Comparison of ENCODE assay signal across 23 cellular contexts in the genomic region with DNA sequence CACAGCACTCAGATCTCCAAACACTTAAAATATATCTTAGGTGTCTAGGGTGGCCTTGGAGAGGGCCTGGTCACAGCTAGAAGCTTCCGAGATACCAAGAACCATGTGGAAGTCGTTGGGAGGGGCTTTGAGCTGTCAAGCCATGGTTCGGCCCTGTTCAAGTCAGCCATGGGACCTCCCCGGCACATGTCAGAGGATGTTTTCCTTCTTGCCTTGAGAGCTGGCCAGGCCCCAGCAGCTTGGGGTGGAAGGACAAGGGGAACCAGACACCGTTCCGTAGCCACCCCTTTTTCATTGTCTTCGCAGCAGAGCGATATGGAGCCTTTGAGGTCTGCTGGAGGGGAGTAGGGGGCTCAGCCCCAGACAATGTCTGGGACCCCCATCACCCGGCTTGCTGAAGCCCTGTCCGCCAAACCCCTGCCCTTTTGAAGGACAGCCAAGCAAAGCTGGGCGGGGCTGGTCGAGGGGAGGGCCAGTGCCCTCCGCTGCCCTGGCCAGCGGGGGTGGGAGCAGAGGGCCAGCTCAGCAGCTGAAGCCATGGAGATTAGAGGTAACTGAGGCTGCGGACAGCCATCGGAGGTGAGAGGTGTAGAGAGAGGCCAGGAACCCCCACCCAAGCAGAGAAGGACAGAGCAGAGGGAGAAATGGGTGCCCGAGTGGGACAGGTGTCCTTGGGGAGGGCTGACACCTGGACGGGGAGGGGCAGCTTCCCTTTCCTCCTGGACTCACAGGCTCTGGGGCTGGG. TPM values are rescaled to one million over a fixed set of nuclear protein-coding genes. Genes with fewer than 3 reads are reported as not detected.
DNase-seq lines count a peak whose midpoint lies in the region; ATAC-seq, FAIRE-seq and TF ChIP-seq lines count a peak whose summit lies in the region.
"Had no signal": no experiment of that assay in that cellular context is flagged by ENCODE, and none has a peak within 500 bp of the region (broad histone marks: within the 10 kb centered on the region; RNA-seq: fewer than 3 reads in every experiment).

No MANE protein-coding gene starts in this region.

- DNase-seq in SK-N-SH, result peak; percentile 14
- DNase-seq in NCI-H2196 treated with DMSO at 0.1 percent for 48 hours (lab: John Stamatoyannopoulos, UW; ENCODE audit: unreplicated experiment), result peak; percentile 63
- peak; percentile 35 for DNase-seq in mucosa of gallbladder (ENCODE audit: low spot score)
- DNase-seq in upper lobe of left lung, result peak in 1 of 2 donors; percentile 31
- DNase-seq in H54 (ENCODE audit: insufficient read length, low spot score), result no peak
- DNase-seq in T-helper 1 cell, result no peak
- DNase-seq: activated CD4-positive, alpha-beta T cell treated with anti-CD3 and anti-CD28 coated beads, Interleukin-2, amount 10 ng/mL, durations not matched to agents 24 days and 14 days; BE2C; midbrain; retina; stimulated activated naive CD4-positive, alpha-beta T cell treated with Interleukin-2 at 50 U/mL for 16 hours; transverse colon had no signal

- no peaks in the 10 kb centered on the region for H3K36me3 ChIP-seq in SK-N-SH (replicated peaks in 1 of 2; ENCODE audit: control insufficient read depth in 1 of 2, insufficient read depth in 2 of 2, low read length in 1 of 2)
- H3K36me3 ChIP-seq in upper lobe of left lung, result no peaks in the 10 kb centered on the region
- H3K36me3 ChIP-seq: BE2C, transverse colon had no signal

- no peak for TF ChIP-seq RAD21 in SK-N-SH (IDR thresholded peaks at IDR 0.05; ENCODE audit: low read length)

- H4K20me1 ChIP-seq in SK-N-SH (ENCODE audit: insufficient read depth), result no peaks in the 10 kb centered on the region

- 19% methylated on average over 5 of the region's 18 CpGs for WGBS in SK-N-SH (ENCODE audit: low lambda C conversion rate)
- 47 to 72% methylated on average over 15 to 18 of the region's 18 CpGs for WGBS in upper lobe of left lung, 2 donors

- no peak overlapping the region for H2AFZ ChIP-seq in SK-N-SH (ENCODE audit: low read depth)

- TF ChIP-seq EP300 in SK-N-SH (IDR thresholded peaks at IDR 0.05; ENCODE audit: borderline replicate concordance in 1 of 2, low read depth in 1 of 2, low read length in 1 of 2) (no peak), upper lobe of left lung (IDR thresholded peaks at IDR 0.05) (no peak)

- H3K79me2 ChIP-seq in SK-N-SH (ENCODE audit: insufficient read depth), result no peaks in the 10 kb centered on the region

- no peak overlapping the region for H3K9ac ChIP-seq in SK-N-SH

- H3K4me2 ChIP-seq in SK-N-SH, result no peak overlapping the region
- H3K4me2 ChIP-seq: GM23338 had no signal

- TF ChIP-seq POLR2A in upper lobe of left lung (IDR thresholded peaks at IDR 0.05) (no peak), H54 (IDR thresholded peaks at IDR 0.05; ENCODE audit: low read depth, low read length) (no peak)

- H3K9me2 ChIP-seq in SK-N-SH, result no peaks in the 10 kb centered on the region

- H3F3A ChIP-seq in SK-N-SH (replicated peaks; ENCODE audit: insufficient read depth), result no peaks in the 10 kb centered on the region

- H3K27ac ChIP-seq in SK-N-SH (ENCODE audit: low read depth in 2 of 2, low read length in 1 of 2) (no peak overlapping the region), upper lobe of left lung (peak overlapping the region in 2 of 4 donors; percentile 44 to 69)
- H3K27ac ChIP-seq: transverse colon had no signal

- CTCF ChIA-PET in SK-N-SH (lab: Yijun Ruan, JAX), result no interaction called here

- no peaks in the 10 kb centered on the region for H3K4me1 ChIP-seq in SK-N-SH (ENCODE audit: control insufficient read depth in 1 of 2, insufficient read depth in 2 of 2, low read depth in 1 of 2, low read length in 1 of 2)
- H3K4me1 ChIP-seq in upper lobe of left lung, result peaks cover 0 to 3% (median 0%) of the 10 kb centered on the region in 4 donors
- H3K4me1 ChIP-seq: BE2C, transverse colon had no signal

- H3K4me3 ChIP-seq in SK-N-SH (ENCODE audit: low read depth in 2 of 2, low read length in 1 of 2), result no peak overlapping the region
- peak overlapping the region in 3 of 4 donors; percentile 13 to 29 (median 23) for H3K4me3 ChIP-seq in upper lobe of left lung
- H3K4me3 ChIP-seq: GM23338, transverse colon had no signal

- ATAC-seq in SK-N-SH treated with all-trans-retinoic acid at 6 μM for 48 hours, result no peak
- no peak for ATAC-seq in upper lobe of left lung (ENCODE audit: low FRiP score in 2 of 2)
- no peak for ATAC-seq in GM19452 (IDR thresholded peaks at IDR 0.05; ENCODE audit: unreplicated experiment)

- H3K27me3 ChIP-seq in SK-N-SH (ENCODE audit: insufficient read depth), result peaks cover 80% of the 10 kb centered on the region
- H3K27me3 ChIP-seq in upper lobe of left lung, result peaks cover 0 to 5% (median 2%) of the 10 kb centered on the region in 4 donors

- POLR2A ChIA-PET in SK-N-SH (lab: Yijun Ruan, JAX), result no interaction called here

- no peak for FAIRE-seq in H54 (lab: Jason Lieb, UNC)
- FAIRE-seq: A204.1, D721Med, frontal cortex, G401.6, HTR-8/SVneo had no signal

- no peaks in the 10 kb centered on the region for H3K9me3 ChIP-seq in SK-N-SH
- no peaks in the 10 kb centered on the region for H3K9me3 ChIP-seq in upper lobe of left lung
- H3K9me3 ChIP-seq: BE2C, transverse colon had no signal

- no peak for TF ChIP-seq CTCF in SK-N-SH (IDR thresholded peaks at IDR 0.05)
- no peak for TF ChIP-seq CTCF in upper lobe of left lung (IDR thresholded peaks at IDR 0.05)

TF ChIP-seq in SK-N-SH, 30 proteins besides CTCF, POLR2A, EP300 and RAD21 (continues in another document):
- no peak for TF ChIP-seq POLR2AphosphoS5 (IDR thresholded peaks at IDR 0.05; ENCODE audit: low read depth, low read length)
- TF ChIP-seq, protein P1, sequence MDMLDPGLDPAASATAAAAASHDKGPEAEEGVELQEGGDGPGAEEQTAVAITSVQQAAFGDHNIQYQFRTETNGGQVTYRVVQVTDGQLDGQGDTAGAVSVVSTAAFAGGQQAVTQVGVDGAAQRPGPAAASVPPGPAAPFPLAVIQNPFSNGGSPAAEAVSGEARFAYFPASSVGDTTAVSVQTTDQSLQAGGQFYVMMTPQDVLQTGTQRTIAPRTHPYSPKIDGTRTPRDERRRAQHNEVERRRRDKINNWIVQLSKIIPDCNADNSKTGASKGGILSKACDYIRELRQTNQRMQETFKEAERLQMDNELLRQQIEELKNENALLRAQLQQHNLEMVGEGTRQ (IDR thresholded peaks at IDR 0.05; ENCODE audit: borderline replicate concordance, low read depth, low read length), result no peak
- TF ChIP-seq CHD2 (IDR thresholded peaks at IDR 0.05; ENCODE audit: low read length, partially characterized antibody), result no peak
- no peak for TF ChIP-seq TAF1 (IDR thresholded peaks at IDR 0.05; ENCODE audit: borderline replicate concordance, low read depth, low read length)
- TF ChIP-seq GATA2 (CRISPR knock-in tag; IDR thresholded peaks at IDR 0.05), result no peak

TF ChIP-seq in SK-N-SH treated with all-trans-retinoic acid at 6 μM for 48 hours, 23 proteins besides CTCF, POLR2A, EP300 and RAD21 (continues in another document):
- no peak for TF ChIP-seq ZFP30 (CRISPR knock-in tag; IDR thresholded peaks at IDR 0.05)
- TF ChIP-seq, protein P2, sequence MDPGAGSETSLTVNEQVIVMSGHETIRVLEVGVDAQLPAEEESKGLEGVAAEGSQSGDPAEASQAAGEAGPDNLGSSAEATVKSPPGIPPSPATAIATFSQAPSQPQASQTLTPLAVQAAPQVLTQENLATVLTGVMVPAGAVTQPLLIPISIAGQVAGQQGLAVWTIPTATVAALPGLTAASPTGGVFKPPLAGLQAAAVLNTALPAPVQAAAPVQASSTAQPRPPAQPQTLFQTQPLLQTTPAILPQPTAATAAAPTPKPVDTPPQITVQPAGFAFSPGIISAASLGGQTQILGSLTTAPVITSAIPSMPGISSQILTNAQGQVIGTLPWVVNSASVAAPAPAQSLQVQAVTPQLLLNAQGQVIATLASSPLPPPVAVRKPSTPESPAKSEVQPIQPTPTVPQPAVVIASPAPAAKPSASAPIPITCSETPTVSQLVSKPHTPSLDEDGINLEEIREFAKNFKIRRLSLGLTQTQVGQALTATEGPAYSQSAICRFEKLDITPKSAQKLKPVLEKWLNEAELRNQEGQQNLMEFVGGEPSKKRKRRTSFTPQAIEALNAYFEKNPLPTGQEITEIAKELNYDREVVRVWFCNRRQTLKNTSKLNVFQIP (CRISPR knock-in tag; IDR thresholded peaks at IDR 0.05; ENCODE audit: borderline replicate concordance, low read depth), result no peak
- no peak for TF ChIP-seq RARB (CRISPR knock-in tag; IDR thresholded peaks at IDR 0.05)
- TF ChIP-seq BACH2 (CRISPR knock-in tag; IDR thresholded peaks at IDR 0.05; ENCODE audit: borderline replicate concordance), result no peak

RNA-seq across cellular contexts. Expression of a gene that starts 0.4 kb away (rescaled TPM):
- polyA plus RNA-seq in SK-N-SH (2012; rRNA removed), result not detected in 2 replicates
- polyA plus RNA-seq in SK-N-SH (2012; cell fraction: cytosol; rRNA removed), result not detected in 2 replicates
- not detected in 2 replicates for polyA plus RNA-seq in SK-N-SH (2012; cell fraction: nucleus; rRNA removed)
- total RNA-seq in mucosa of gallbladder, result 274 TPM
- total RNA-seq in upper lobe of left lung, result 10 to 100 TPM; 13.3 to 37.7 (median 22.9) TPM
- total RNA-seq: activated CD4-positive, alpha-beta T cell treated with anti-CD3 and anti-CD28 coated beads, Interleukin-2, amount 10 ng/mL, durations not matched to agents 24 days and 14 days; activated T-helper 2 cell treated with anti-CD3 and anti-CD28 coated beads, Interferon-gamma antibody, Interleukin-2, Interleukin-4, amounts not matched to agents 10 μg/mL and 5 μg/mL and 100 μg/mL, durations not matched to agents 14 hours and 24 hours and 36 hours; frontal cortex; GM23338; LHCN-M2; neural crest cell had no signal
- polyA plus RNA-seq: GM23338 had no signal

RNA-seq across cellular contexts. Expression of a gene that starts 6.5 kb away (rescaled TPM):
- not detected in 2 replicates for polyA plus RNA-seq in SK-N-SH (2012; rRNA removed)
- polyA plus RNA-seq in SK-N-SH (2012; cell fraction: cytosol; rRNA removed), result not detected in 2 replicates
- not detected in 2 replicates for polyA plus RNA-seq in SK-N-SH (2012; cell fraction: nucleus; rRNA removed)
- total RNA-seq in mucosa of gallbladder, result 42.8 TPM
- total RNA-seq in upper lobe of left lung, result 10 to 100 TPM in 3 of 6 donors, 1 to 10 TPM in 2, not detected in 1; 4.8 to 21.7 (median 18.6) TPM
- total RNA-seq: activated CD4-positive, alpha-beta T cell treated with anti-CD3 and anti-CD28 coated beads, Interleukin-2, amount 10 ng/mL, durations not matched to agents 24 days and 14 days; activated T-helper 2 cell treated with anti-CD3 and anti-CD28 coated beads, Interferon-gamma antibody, Interleukin-2, Interleukin-4, amounts not matched to agents 10 μg/mL and 5 μg/mL and 100 μg/mL, durations not matched to agents 14 hours and 24 hours and 36 hours; frontal cortex; LHCN-M2; neural crest cell had no signal

RNA-seq across cellular contexts. Expression of a gene that starts 8.8 kb away (rescaled TPM):
- not detected in 2 replicates for polyA plus RNA-seq in SK-N-SH (2012; rRNA removed)
- polyA plus RNA-seq in SK-N-SH (2012; cell fraction: cytosol; rRNA removed), result not detected in 2 replicates
- polyA plus RNA-seq in SK-N-SH (2012; cell fraction: nucleus; rRNA removed), result not detected in 2 replicates
- 0.78 TPM for total RNA-seq in mucosa of gallbladder
- 1 to 10 TPM in 1 of 6 donors, under 1 TPM in 1, not detected in 4; 0.54 to 2.0 TPM for total RNA-seq in upper lobe of left lung
- total RNA-seq: activated CD4-positive, alpha-beta T cell treated with anti-CD3 and anti-CD28 coated beads, Interleukin-2, amount 10 ng/mL, durations not matched to agents 24 days and 14 days; activated T-helper 2 cell treated with anti-CD3 and anti-CD28 coated beads, Interferon-gamma antibody, Interleukin-2, Interleukin-4, amounts not matched to agents 10 μg/mL and 5 μg/mL and 100 μg/mL, durations not matched to agents 14 hours and 24 hours and 36 hours; frontal cortex; GM23338; LHCN-M2; neural crest cell had no signal
- polyA plus RNA-seq: GM23338 had no signal

RNA-seq across cellular contexts. Expression of a gene that starts 24.6 kb away (rescaled TPM):
- not detected in 2 replicates for polyA plus RNA-seq in SK-N-SH (2012; rRNA removed)
- not detected in 2 replicates for polyA plus RNA-seq in SK-N-SH (2012; cell fraction: cytosol; rRNA removed)
- polyA plus RNA-seq in SK-N-SH (2012; cell fraction: nucleus; rRNA removed), result not detected in 2 replicates
- total RNA-seq in mucosa of gallbladder, result 2.4 TPM
- not detected for total RNA-seq in upper lobe of left lung
- total RNA-seq: activated CD4-positive, alpha-beta T cell treated with anti-CD3 and anti-CD28 coated beads, Interleukin-2, amount 10 ng/mL, durations not matched to agents 24 days and 14 days; activated T-helper 2 cell treated with anti-CD3 and anti-CD28 coated beads, Interferon-gamma antibody, Interleukin-2, Interleukin-4, amounts not matched to agents 10 μg/mL and 5 μg/mL and 100 μg/mL, durations not matched to agents 14 hours and 24 hours and 36 hours; frontal cortex; LHCN-M2; neural crest cell; transverse colon had no signal

RNA-seq across cellular contexts. Expression of a gene that starts 38.9 kb away (rescaled TPM):
- not detected in 2 replicates for polyA plus RNA-seq in SK-N-SH (2012; rRNA removed)
- polyA plus RNA-seq in SK-N-SH (2012; cell fraction: cytosol; rRNA removed), result not detected in 2 replicates
- polyA plus RNA-seq in SK-N-SH (2012; cell fraction: nucleus; rRNA removed), result not detected in 2 replicates
- total RNA-seq in mucosa of gallbladder (2.0 TPM), upper lobe of left lung (10 to 100 TPM in 1 of 6 donors, 1 to 10 TPM in 1, under 1 TPM in 2, not detected in 2; 0.54 to 24.1 (median 1.9) TPM)
- total RNA-seq: activated CD4-positive, alpha-beta T cell treated with anti-CD3 and anti-CD28 coated beads, Interleukin-2, amount 10 ng/mL, durations not matched to agents 24 days and 14 days; activated T-helper 2 cell treated with anti-CD3 and anti-CD28 coated beads, Interferon-gamma antibody, Interleukin-2, Interleukin-4, amounts not matched to agents 10 μg/mL and 5 μg/mL and 100 μg/mL, durations not matched to agents 14 hours and 24 hours and 36 hours; frontal cortex; LHCN-M2; neural crest cell had no signal

Comparison
In these comparisons a context has a peak if more than half of its experiments do, and no peak if none do; other contexts are left out.
1. DNase-seq: peak in SK-N-SH (single experiment), NCI-H2196 treated with DMSO at 0.1 percent for 48 hours (single experiment) and mucosa of gallbladder (single experiment); none in H54 (single experiment) and T-helper 1 cell (0 of 5).
2. H3K4me3 ChIP-seq: peak in upper lobe of left lung (3 of 4); none in SK-N-SH (0 of 2).